ENCODE assay signal across 1 cellular context in the genomic region with DNA sequence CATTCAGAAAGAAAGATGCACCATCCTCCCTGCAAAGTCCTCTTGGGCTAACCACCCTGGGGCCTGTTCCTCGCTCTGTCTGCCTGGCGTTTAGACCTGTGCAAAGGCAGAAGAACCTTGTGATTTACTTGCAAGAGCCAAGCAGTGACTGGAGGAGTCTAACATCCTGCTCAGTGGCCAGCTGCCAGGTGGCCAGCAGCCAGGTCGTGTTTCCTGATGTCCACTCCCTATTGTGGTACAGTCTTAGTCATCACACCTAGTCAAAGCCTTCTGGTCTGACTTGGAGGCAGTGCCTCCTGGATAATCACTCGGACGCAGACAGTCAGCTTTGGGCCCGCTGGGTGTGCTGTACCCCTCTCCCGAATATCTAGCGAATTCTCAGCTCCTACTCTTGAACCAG.
TF ChIP-seq lines count a peak whose summit lies in the region.

No MANE protein-coding gene starts in this region.

TF ChIP-seq in K562, 482 proteins besides CTCF, POLR2A, EP300 and RAD21 (continued from another document):
- TF ChIP-seq SETDB1 (IDR thresholded peaks at IDR 0.05; ENCODE audit: low read length) (no peak), TEAD2 (tag; IDR thresholded peaks at IDR 0.05) (no peak), ZNF57 (CRISPR knock-in tag; IDR thresholded peaks at IDR 0.05) (no peak), CREM (IDR thresholded peaks at IDR 0.05; ENCODE audit: low read depth) (no peak), PRMT5 (CRISPR knock-in tag; IDR thresholded peaks at IDR 0.05) (no peak), MYC (IDR thresholded peaks at IDR 0.05; ENCODE audit: low read depth, low read length) (no peak), MYC (CRISPR knock-in tag; IDR thresholded peaks at IDR 0.05; ENCODE audit: borderline replicate concordance, low read depth) (no peak), ZNF253 (CRISPR knock-in tag; conservative IDR thresholded peaks at IDR 0.05) (no peak), SAFB2 (IDR thresholded peaks at IDR 0.05; ENCODE audit: borderline replicate concordance, low read depth, low read length, severe bottlenecking) (no peak), MCM7 (IDR thresholded peaks at IDR 0.05) (no peak), ZBED1 (IDR thresholded peaks at IDR 0.05) (no peak), HEY1 (CRISPR knock-in tag; IDR thresholded peaks at IDR 0.05; ENCODE audit: borderline replicate concordance) (no peak), FOSL1 (tag; conservative IDR thresholded peaks at IDR 0.05) (peak; percentile 54), ETV1 (tag; conservative IDR thresholded peaks at IDR 0.05; ENCODE audit: low read depth) (0 out of 2 replicates have a peak, but pooled peaks have one; percentile 40), JUN (IDR thresholded peaks at IDR 0.05; ENCODE audit: borderline replicate concordance, low read depth, low read length) (no peak), JUN (CRISPR knock-in tag; IDR thresholded peaks at IDR 0.05; ENCODE audit: borderline replicate concordance) (no peak), CBFA2T3 (IDR thresholded peaks at IDR 0.05) (peak; percentile 38; the same call in 1 of the 2 replicates), PCBP2 (IDR thresholded peaks at IDR 0.05; ENCODE audit: low read depth, low read length, poor library complexity, severe bottlenecking) (no peak), POLR3G (IDR thresholded peaks at IDR 0.05; ENCODE audit: extremely low read depth, insufficient read length, insufficient replicate concordance) (no peak), ZNF3 (CRISPR knock-in tag; IDR thresholded peaks at IDR 0.05) (no peak), ADNP (tag; IDR thresholded peaks at IDR 0.05) (no peak), HDAC8 (tag; IDR thresholded peaks at IDR 0.05) (no peak), ZNF780A (CRISPR knock-in tag; IDR thresholded peaks at IDR 0.05) (no peak), NCOA1 (IDR thresholded peaks at IDR 0.05; ENCODE audit: low read depth) (no peak), ZBTB8A (IDR thresholded peaks at IDR 0.05; ENCODE audit: partially characterized antibody) (no peak), KLF10 (CRISPR knock-in tag; IDR thresholded peaks at IDR 0.05) (no peak), NFIC (IDR thresholded peaks at IDR 0.05) (peak; percentile 86), ZBTB7A (IDR thresholded peaks at IDR 0.05; ENCODE audit: borderline replicate concordance, control insufficient read depth, low read depth, low read length) (no peak), ZNF79 (CRISPR knock-in tag; IDR thresholded peaks at IDR 0.05; ENCODE audit: low read depth) (no peak), SMAD2 (IDR thresholded peaks at IDR 0.05; ENCODE audit: low read depth, low read length) (no peak), IFI16 (CRISPR knock-in tag; IDR thresholded peaks at IDR 0.05) (no peak), SREBF1 (IDR thresholded peaks at IDR 0.05; ENCODE audit: borderline replicate concordance, low read depth, low read length) (no peak), CTBP1 (IDR thresholded peaks at IDR 0.05; ENCODE audit: borderline replicate concordance) (peak; percentile 31; the same call in 1 of the 2 replicates)
- TF ChIP-seq, protein P1, sequence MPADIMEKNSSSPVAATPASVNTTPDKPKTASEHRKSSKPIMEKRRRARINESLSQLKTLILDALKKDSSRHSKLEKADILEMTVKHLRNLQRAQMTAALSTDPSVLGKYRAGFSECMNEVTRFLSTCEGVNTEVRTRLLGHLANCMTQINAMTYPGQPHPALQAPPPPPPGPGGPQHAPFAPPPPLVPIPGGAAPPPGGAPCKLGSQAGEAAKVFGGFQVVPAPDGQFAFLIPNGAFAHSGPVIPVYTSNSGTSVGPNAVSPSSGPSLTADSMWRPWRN (IDR thresholded peaks at IDR 0.05; ENCODE audit: low read depth), result no peak
- TF ChIP-seq, protein P2, sequence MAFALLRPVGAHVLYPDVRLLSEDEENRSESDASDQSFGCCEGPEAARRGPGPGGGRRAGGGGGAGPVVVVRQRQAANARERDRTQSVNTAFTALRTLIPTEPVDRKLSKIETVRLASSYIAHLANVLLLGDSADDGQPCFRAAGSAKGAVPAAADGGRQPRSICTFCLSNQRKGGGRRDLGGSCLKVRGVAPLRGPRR (CRISPR knock-in tag; IDR thresholded peaks at IDR 0.05), result no peak
- TF ChIP-seq, protein P3, sequence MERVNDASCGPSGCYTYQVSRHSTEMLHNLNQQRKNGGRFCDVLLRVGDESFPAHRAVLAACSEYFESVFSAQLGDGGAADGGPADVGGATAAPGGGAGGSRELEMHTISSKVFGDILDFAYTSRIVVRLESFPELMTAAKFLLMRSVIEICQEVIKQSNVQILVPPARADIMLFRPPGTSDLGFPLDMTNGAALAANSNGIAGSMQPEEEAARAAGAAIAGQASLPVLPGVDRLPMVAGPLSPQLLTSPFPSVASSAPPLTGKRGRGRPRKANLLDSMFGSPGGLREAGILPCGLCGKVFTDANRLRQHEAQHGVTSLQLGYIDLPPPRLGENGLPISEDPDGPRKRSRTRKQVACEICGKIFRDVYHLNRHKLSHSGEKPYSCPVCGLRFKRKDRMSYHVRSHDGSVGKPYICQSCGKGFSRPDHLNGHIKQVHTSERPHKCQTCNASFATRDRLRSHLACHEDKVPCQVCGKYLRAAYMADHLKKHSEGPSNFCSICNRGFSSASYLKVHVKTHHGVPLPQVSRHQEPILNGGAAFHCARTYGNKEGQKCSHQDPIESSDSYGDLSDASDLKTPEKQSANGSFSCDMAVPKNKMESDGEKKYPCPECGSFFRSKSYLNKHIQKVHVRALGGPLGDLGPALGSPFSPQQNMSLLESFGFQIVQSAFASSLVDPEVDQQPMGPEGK (CRISPR knock-in tag; IDR thresholded peaks at IDR 0.05; ENCODE audit: borderline replicate concordance), result no peak
- TF ChIP-seq, protein P4, sequence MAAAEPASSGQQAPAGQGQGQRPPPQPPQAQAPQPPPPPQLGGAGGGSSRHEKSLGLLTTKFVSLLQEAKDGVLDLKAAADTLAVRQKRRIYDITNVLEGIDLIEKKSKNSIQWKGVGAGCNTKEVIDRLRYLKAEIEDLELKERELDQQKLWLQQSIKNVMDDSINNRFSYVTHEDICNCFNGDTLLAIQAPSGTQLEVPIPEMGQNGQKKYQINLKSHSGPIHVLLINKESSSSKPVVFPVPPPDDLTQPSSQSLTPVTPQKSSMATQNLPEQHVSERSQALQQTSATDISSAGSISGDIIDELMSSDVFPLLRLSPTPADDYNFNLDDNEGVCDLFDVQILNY (CRISPR knock-in tag; IDR thresholded peaks at IDR 0.05), result no peak
- TF ChIP-seq, protein P5, sequence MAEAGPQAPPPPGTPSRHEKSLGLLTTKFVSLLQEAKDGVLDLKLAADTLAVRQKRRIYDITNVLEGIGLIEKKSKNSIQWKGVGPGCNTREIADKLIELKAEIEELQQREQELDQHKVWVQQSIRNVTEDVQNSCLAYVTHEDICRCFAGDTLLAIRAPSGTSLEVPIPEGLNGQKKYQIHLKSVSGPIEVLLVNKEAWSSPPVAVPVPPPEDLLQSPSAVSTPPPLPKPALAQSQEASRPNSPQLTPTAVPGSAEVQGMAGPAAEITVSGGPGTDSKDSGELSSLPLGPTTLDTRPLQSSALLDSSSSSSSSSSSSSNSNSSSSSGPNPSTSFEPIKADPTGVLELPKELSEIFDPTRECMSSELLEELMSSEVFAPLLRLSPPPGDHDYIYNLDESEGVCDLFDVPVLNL (CRISPR knock-in tag; IDR thresholded peaks at IDR 0.05; ENCODE audit: low read depth), result no peak
- TF ChIP-seq, protein P6, sequence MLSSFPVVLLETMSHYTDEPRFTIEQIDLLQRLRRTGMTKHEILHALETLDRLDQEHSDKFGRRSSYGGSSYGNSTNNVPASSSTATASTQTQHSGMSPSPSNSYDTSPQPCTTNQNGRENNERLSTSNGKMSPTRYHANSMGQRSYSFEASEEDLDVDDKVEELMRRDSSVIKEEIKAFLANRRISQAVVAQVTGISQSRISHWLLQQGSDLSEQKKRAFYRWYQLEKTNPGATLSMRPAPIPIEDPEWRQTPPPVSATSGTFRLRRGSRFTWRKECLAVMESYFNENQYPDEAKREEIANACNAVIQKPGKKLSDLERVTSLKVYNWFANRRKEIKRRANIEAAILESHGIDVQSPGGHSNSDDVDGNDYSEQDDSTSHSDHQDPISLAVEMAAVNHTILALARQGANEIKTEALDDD (IDR thresholded peaks at IDR 0.05), result peak; percentile 45; the same call in 1 of the 2 replicates
- TF ChIP-seq, protein P7, sequence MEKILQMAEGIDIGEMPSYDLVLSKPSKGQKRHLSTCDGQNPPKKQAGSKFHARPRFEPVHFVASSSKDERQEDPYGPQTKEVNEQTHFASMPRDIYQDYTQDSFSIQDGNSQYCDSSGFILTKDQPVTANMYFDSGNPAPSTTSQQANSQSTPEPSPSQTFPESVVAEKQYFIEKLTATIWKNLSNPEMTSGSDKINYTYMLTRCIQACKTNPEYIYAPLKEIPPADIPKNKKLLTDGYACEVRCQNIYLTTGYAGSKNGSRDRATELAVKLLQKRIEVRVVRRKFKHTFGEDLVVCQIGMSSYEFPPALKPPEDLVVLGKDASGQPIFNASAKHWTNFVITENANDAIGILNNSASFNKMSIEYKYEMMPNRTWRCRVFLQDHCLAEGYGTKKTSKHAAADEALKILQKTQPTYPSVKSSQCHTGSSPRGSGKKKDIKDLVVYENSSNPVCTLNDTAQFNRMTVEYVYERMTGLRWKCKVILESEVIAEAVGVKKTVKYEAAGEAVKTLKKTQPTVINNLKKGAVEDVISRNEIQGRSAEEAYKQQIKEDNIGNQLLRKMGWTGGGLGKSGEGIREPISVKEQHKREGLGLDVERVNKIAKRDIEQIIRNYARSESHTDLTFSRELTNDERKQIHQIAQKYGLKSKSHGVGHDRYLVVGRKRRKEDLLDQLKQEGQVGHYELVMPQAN (IDR thresholded peaks at IDR 0.05; ENCODE audit: borderline replicate concordance), result no peak
- TF ChIP-seq, protein P8, sequence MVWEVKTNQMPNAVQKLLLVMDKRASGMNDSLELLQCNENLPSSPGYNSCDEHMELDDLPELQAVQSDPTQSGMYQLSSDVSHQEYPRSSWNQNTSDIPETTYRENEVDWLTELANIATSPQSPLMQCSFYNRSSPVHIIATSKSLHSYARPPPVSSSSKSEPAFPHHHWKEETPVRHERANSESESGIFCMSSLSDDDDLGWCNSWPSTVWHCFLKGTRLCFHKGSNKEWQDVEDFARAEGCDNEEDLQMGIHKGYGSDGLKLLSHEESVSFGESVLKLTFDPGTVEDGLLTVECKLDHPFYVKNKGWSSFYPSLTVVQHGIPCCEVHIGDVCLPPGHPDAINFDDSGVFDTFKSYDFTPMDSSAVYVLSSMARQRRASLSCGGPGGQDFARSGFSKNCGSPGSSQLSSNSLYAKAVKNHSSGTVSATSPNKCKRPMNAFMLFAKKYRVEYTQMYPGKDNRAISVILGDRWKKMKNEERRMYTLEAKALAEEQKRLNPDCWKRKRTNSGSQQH (CRISPR knock-in tag; IDR thresholded peaks at IDR 0.05), result no peak
